Comparison of ENCODE assay signal across 8 cellular contexts in the genomic region with DNA sequence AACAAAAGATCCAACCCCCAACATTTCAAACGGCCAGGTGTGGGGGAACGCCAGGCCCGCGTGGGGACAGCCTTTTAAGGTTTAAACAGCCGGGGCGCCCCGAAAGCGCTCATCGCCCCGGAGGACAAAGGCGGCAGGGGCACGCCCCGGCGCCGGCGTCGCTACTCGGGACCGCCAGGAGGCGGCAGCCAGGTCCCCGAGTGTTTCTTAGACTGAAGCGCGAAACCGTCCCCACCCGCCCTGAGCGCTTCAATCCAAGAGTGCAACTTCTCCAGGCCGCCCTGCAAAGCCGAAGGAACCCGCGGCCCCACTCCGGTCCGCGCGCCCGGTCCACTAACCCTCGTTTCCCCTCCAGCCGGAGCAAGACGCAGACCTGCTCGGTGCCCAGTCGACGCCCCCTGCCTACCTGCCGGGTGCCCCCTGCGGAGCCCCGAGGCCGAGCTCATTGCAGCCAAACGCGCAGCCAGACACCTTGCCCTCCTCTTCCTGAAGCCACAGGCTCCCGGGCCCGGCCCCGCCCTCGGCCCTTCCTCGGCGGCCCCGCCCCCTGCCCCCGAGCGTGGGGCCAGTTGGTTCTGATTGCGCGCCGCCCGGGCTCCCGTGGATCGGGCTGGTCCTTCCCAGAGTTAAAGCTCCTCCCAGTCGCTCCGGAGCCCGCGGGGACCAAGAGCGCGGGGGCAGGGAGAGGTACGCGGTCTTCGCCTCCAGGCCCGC. TPM values are rescaled to one million over a fixed set of nuclear protein-coding genes. Genes with fewer than 3 reads are reported as not detected.
DNase-seq lines count a peak whose midpoint lies in the region; ATAC-seq, FAIRE-seq and TF ChIP-seq lines count a peak whose summit lies in the region.

Gene CASP6 (minus strand): TSS at position 496 of the 714 bp plus-strand sequence. CDS start 50 bp downstream, at position 446.

- H3K9me3 ChIP-seq in OCI-LY3 (ENCODE audit: insufficient read depth, low read length) (no peaks in the 10 kb centered on the region), mononuclear cell (ENCODE audit: low read depth, low read length) (no peaks in the 10 kb centered on the region)

- peak; percentile 71 for ATAC-seq in GM21367 (IDR thresholded peaks at IDR 0.05; ENCODE audit: unreplicated experiment)

- TF ChIP-seq CTCF in D721Med (IDR thresholded peaks at IDR 0.05; ENCODE audit: insufficient read depth, missing control alignments) (peak; percentile 37), OCI-LY3 (IDR thresholded peaks at IDR 0.05; ENCODE audit: low read depth, low read length) (peak; percentile 60), epithelial cell of esophagus (IDR thresholded peaks at IDR 0.05; ENCODE audit: insufficient read depth, low read depth, low read length, missing control alignments) (peak; percentile 62)

- DNase-seq in D721Med (ENCODE audit: insufficient read length, low spot score) (peak; percentile 48), HTR-8/SVneo (ENCODE audit: insufficient read length, low spot score) (peak; percentile 67), activated T-cell treated with anti-CD3 and anti-CD28 coated beads for 4 hours (peak; percentile 61), epithelial cell of esophagus (ENCODE audit: low read depth) (peak; percentile 80)
- peak; percentile 45 for DNase-seq in stimulated activated CD8-positive, alpha-beta memory T cell treated with anti-CD3 and anti-CD28 coated beads, Interleukin-4, amount 100 ng/mL, for 24 hours (ENCODE audit: low read depth)

- H3K4me2 ChIP-seq in OCI-LY3 (ENCODE audit: low read length) = peak within 1 kb of the TSS; percentile 88

- no peaks in the 10 kb centered on the region for H4K20me1 ChIP-seq in OCI-LY3 (ENCODE audit: insufficient read depth, low read length)

- H3K27me3 ChIP-seq in OCI-LY3 (ENCODE audit: low read depth, low read length) (no peaks in the 10 kb centered on the region), mononuclear cell (ENCODE audit: insufficient read depth, low read length) (no peaks in the 10 kb centered on the region)

- H3K9ac ChIP-seq in OCI-LY3 (ENCODE audit: low read length) = peak within 1 kb of the TSS; percentile 88

- H3K27ac ChIP-seq in OCI-LY3 (ENCODE audit: low read length) = peak within 1 kb of the TSS; percentile 55

- FAIRE-seq in D721Med (lab: Jason Lieb, UNC) = no peak
- FAIRE-seq in HTR-8/SVneo (lab: Jason Lieb, UNC) = no peak

- peak within 1 kb of the TSS; percentile 89 for H3K4me3 ChIP-seq in OCI-LY3 (ENCODE audit: low read length)
- H3K4me3 ChIP-seq in epithelial cell of esophagus (ENCODE audit: low read length) = peak within 1 kb of the TSS; percentile 80
- peak within 1 kb of the TSS; percentile 60 for H3K4me3 ChIP-seq in mononuclear cell (ENCODE audit: low read length)

- H2AFZ ChIP-seq in OCI-LY3 (ENCODE audit: low read depth, low read length) = peak within 1 kb of the TSS; percentile 78

- H3K79me2 ChIP-seq in OCI-LY3 (ENCODE audit: low read length) = peaks cover 10% of the 10 kb centered on the region; the same call in 1 of the 2 replicates

- H3K4me1 ChIP-seq in OCI-LY3 (ENCODE audit: low read length) (peaks cover 12% of the 10 kb centered on the region), mononuclear cell (ENCODE audit: insufficient read depth, low read length) (peaks cover 23% of the 10 kb centered on the region)

- H3K36me3 ChIP-seq in OCI-LY3 (replicated peaks; ENCODE audit: low read depth, low read length) = peaks cover 1% of the 10 kb centered on the region

RNA-seq across cellular contexts. Expression of gene CASP6, which starts in this region (rescaled TPM):
- 9.3 TPM for total RNA-seq in mononuclear cell

Comparison
In these comparisons a context has a peak if more than half of its experiments do, and no peak if none do; other contexts are left out.
1. Peak in every context shown above with its lines: DNase-seq, ATAC-seq, H3K4me3 ChIP-seq and H3K27ac ChIP-seq.